8 cellular contexts compared by ENCODE assay signal in the genomic region with DNA sequence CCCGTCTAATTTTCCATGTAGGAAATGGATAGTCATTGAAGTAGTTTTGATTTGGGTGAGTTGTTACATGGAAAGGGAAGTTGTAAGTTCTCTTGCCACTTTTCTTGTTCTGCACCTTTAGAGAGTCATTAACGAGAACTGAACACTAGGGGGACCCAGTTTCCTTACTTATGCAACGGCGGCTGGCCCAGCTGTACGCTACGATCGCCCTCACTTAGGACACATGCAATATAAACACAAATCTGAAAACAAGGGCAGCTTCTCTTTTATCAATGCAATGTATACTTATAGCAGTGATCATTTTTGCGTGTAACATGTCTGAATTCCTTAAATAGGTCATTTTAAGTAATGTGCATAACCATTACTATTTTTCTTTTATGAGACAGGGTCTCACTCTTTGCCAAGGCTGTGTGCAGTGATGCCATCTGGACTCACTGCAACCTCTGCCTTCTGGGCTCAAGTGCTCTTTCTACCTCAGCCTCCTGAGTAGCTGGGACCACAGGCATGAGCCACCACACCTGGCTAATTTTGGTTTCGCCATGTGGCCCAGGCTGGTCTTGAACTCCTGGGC. TPM values are rescaled to one million over a fixed set of nuclear protein-coding genes. Genes with fewer than 3 reads are reported as not detected.
A peak's percentile ranks its signal among the peaks of the same experiment; 100 is the strongest.
DNase-seq lines count a peak whose midpoint lies in the region; ATAC-seq, FAIRE-seq and TF ChIP-seq lines count a peak whose summit lies in the region.
"Not testable (repeated sequence)": the region's sequence is repeated elsewhere in the genome, so short reads cannot be mapped to it uniquely, and the experiment has no call there.

No MANE protein-coding gene starts in this region.

- not testable (repeated sequence) for H4K12ac ChIP-seq in trophoblast cell (ENCODE audit: low read depth, low read length)

- ATAC-seq in HG03097 (IDR thresholded peaks at IDR 0.05; ENCODE audit: low FRiP score, unreplicated experiment) = peak; percentile 44
- ATAC-seq in central memory CD8-positive, alpha-beta T cell (replicated peaks; ENCODE audit: extremely low read depth, poor library complexity, severe bottlenecking) = not testable (repeated sequence)

- H3K27ac ChIP-seq in trophoblast cell (ENCODE audit: low read depth, low read length) = not testable (repeated sequence)

- not testable (repeated sequence) for H3K4ac ChIP-seq in trophoblast cell (ENCODE audit: low read depth, low read length)

- H3K27ac Mint-ChIP-seq in T-helper 1 cell treated with Interleukin-12 subunit alpha and Interleukin-12 subunit beta and Interleukin-4 antibody, amounts not matched to agents 30 μg/mL and 1 μg/mL, for 36 hours = peak overlapping the region; percentile 15
- H3K27ac Mint-ChIP-seq in central memory CD8-positive, alpha-beta T cell (ENCODE audit: low read depth) = peak overlapping the region; percentile 2

- peak; percentile 55 for TF ChIP-seq CTCF in AG10803 (conservative IDR thresholded peaks at IDR 0.05; ENCODE audit: low read length)

- H3K36me3 Mint-ChIP-seq in T-helper 1 cell treated with Interleukin-12 subunit alpha and Interleukin-12 subunit beta and Interleukin-4 antibody, amounts not matched to agents 30 μg/mL and 1 μg/mL, for 36 hours (ENCODE audit: low read depth) = not testable (repeated sequence)
- H3K36me3 Mint-ChIP-seq in central memory CD8-positive, alpha-beta T cell (ENCODE audit: insufficient read depth) = peaks cover 21% of the 10 kb centered on the region

- H3K79me2 ChIP-seq in trophoblast cell (ENCODE audit: control insufficient read depth, insufficient read depth, low read length, poor library complexity) = not testable (repeated sequence)

- H3K27me3 Mint-ChIP-seq in T-helper 1 cell treated with Interleukin-12 subunit alpha and Interleukin-12 subunit beta and Interleukin-4 antibody, amounts not matched to agents 30 μg/mL and 1 μg/mL, for 36 hours (ENCODE audit: low read depth); central memory CD8-positive, alpha-beta T cell: not testable (repeated sequence)

- H3K4me3 ChIP-seq in AG10803 (ENCODE audit: low read length); trophoblast cell (ENCODE audit: low read depth, low read length): not testable (repeated sequence)

- peak; percentile 98 for FAIRE-seq in GM12892 (lab: Jason Lieb, UNC)

- not testable (repeated sequence) for H3K23ac ChIP-seq in trophoblast cell (ENCODE audit: low read length)

- not testable (repeated sequence) for H2BK12ac ChIP-seq in trophoblast cell (ENCODE audit: low read length)

- no CpG with 5 or more reads among the region's 9 CpGs for WGBS in trophoblast cell (ENCODE audit: extremely low coverage, insufficient coverage, insufficient read length)

- H2BK120ac ChIP-seq in trophoblast cell (ENCODE audit: insufficient read depth, low read length, poor library complexity) = not testable (repeated sequence)

- not testable (repeated sequence) for H4K8ac ChIP-seq in trophoblast cell (ENCODE audit: low read depth, low read length)

- not testable (repeated sequence) for TF ChIP-seq POLR2A in GM12892 (IDR thresholded peaks at IDR 0.05; ENCODE audit: low read depth, low read length)

- peak overlapping the region; percentile 70 for H4K91ac ChIP-seq in trophoblast cell (ENCODE audit: low read depth, low read length)

- not testable (repeated sequence) for H3K9me3 ChIP-seq in trophoblast cell (ENCODE audit: insufficient read depth, low read depth, low read length)

- not testable (repeated sequence) for H2AK5ac ChIP-seq in trophoblast cell (ENCODE audit: low read length)

- not testable (repeated sequence) for H3K9ac ChIP-seq in trophoblast cell (ENCODE audit: low read length)

- H2BK5ac ChIP-seq in trophoblast cell (ENCODE audit: low read depth, low read length, poor library complexity) = not testable (repeated sequence)

- not testable (repeated sequence) for H3K18ac ChIP-seq in trophoblast cell (ENCODE audit: low read length)

- H3K79me1 ChIP-seq in trophoblast cell (ENCODE audit: low read length) = not testable (repeated sequence)

- H3K4me1 Mint-ChIP-seq in T-helper 1 cell treated with Interleukin-12 subunit alpha and Interleukin-12 subunit beta and Interleukin-4 antibody, amounts not matched to agents 30 μg/mL and 1 μg/mL, for 36 hours (ENCODE audit: low read depth) = peaks cover 34% of the 10 kb centered on the region
- peaks cover 25% of the 10 kb centered on the region for H3K4me1 Mint-ChIP-seq in central memory CD8-positive, alpha-beta T cell

- DNase-seq in AG10803 (ENCODE audit: low read depth) (peak; percentile 46), NCI-H2107 treated with DMSO at 0.1 percent for 48 hours (lab: John Stamatoyannopoulos, UW; ENCODE audit: unreplicated experiment) (peak; percentile 33), hepatic stellate cell (ENCODE audit: low spot score) (peak; percentile 14), trophoblast cell (peak in 1 of 2 donors; percentile 62)
- not testable (repeated sequence) for DNase-seq in GM12892 (ENCODE audit: insufficient read length); central memory CD8-positive, alpha-beta T cell (ENCODE audit: low spot score in 2 of 2)

- H3K4me2 ChIP-seq in trophoblast cell (ENCODE audit: low read length) = not testable (repeated sequence)

- H3K36me3 ChIP-seq in trophoblast cell (ENCODE audit: control insufficient read depth in 1 of 2, insufficient read depth in 2 of 2, low read length in 2 of 2) = not testable (repeated sequence)

- H2AFZ ChIP-seq in trophoblast cell (ENCODE audit: insufficient read depth, low read length, poor library complexity) = not testable (repeated sequence)

- H3K4me1 ChIP-seq in trophoblast cell (ENCODE audit: control insufficient read depth in 1 of 2, insufficient read depth in 2 of 2, low read length in 2 of 2) = not testable (repeated sequence)

- H3K14ac ChIP-seq in trophoblast cell (ENCODE audit: low read length) = not testable (repeated sequence)

- not testable (repeated sequence) for H3K27me3 ChIP-seq in trophoblast cell (ENCODE audit: insufficient read depth, low read length)

- H3K4me3 Mint-ChIP-seq in T-helper 1 cell treated with Interleukin-12 subunit alpha and Interleukin-12 subunit beta and Interleukin-4 antibody, amounts not matched to agents 30 μg/mL and 1 μg/mL, for 36 hours; central memory CD8-positive, alpha-beta T cell: not testable (repeated sequence)

- H3K9me3 Mint-ChIP-seq in T-helper 1 cell treated with Interleukin-12 subunit alpha and Interleukin-12 subunit beta and Interleukin-4 antibody, amounts not matched to agents 30 μg/mL and 1 μg/mL, for 36 hours; central memory CD8-positive, alpha-beta T cell: not testable (repeated sequence)

RNA-seq across cellular contexts. Expression of gene AMZ2, which starts 15.4 kb away (rescaled TPM):
- polyA plus RNA-seq in GM12892 (2012; ENCODE audit: missing spikeins) = 118 TPM
- 102 and 110 TPM in 2 replicates for polyA plus RNA-seq in trophoblast cell (2013)

RNA-seq across cellular contexts. Expression of gene SLC16A6, which starts 27.7 kb away (rescaled TPM):
- polyA plus RNA-seq in GM12892 (2012; ENCODE audit: missing spikeins) = 2.7 TPM
- 10.7 and 11.1 TPM in 2 replicates for polyA plus RNA-seq in trophoblast cell (2013)

RNA-seq across cellular contexts. Expression of gene ARSG, which starts 28.1 kb away (rescaled TPM):
- 5.7 TPM for polyA plus RNA-seq in GM12892 (2012; ENCODE audit: missing spikeins)
- polyA plus RNA-seq in trophoblast cell (2013) = 2.8 and 3.0 TPM in 2 replicates
